ENCODE assay signal across 12 cellular contexts in the genomic region with DNA sequence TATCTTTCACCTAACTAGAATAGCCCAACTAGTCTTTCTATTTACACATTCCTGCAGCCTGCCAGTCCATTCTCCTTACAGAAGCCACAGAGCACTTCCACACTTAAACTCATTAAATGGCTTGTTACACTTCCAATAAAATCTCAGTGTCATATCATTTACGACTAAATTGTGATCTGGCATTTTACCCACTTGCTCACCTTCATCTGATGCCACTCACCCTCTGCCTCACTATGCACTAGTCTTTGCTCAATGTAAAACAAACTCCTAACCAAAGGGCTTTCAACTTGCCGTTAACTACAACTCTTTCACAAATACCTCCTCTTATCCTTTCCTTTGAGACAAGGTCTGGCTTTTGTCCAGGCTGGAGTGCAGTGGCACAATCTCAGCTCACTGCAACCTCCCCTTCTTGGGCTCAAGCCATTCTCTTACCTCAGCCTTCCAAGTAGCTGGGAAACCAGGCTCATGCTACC. TPM values are rescaled to one million over a fixed set of nuclear protein-coding genes. Genes with fewer than 3 reads are reported as not detected.
DNase-seq lines count a peak whose midpoint lies in the region; ATAC-seq and TF ChIP-seq lines count a peak whose summit lies in the region.
"Had no signal": no experiment of that assay in that cellular context is flagged by ENCODE, and none has a peak within 500 bp of the region (broad histone marks: within the 10 kb centered on the region; RNA-seq: fewer than 3 reads in every experiment).

No MANE protein-coding gene starts in this region.

- DNase-seq in MCF 10A (ENCODE audit: unreplicated experiment) (peak; percentile 52), breast epithelium (ENCODE audit: low spot score in 2 of 2) (no peak), cardiac fibroblast (ENCODE audit: low read depth in 2 of 2) (peak; percentile 72 to 92), left lung (peak in 1 of 2 donors; percentile 49), upper lobe of left lung (peak in 1 of 2 donors; percentile 76)
- DNase-seq: activated CD4-positive, CD25-positive, alpha-beta regulatory T cell treated with anti-CD3 and anti-CD28 coated beads, Interleukin-2, amount 50 U/mL, for 72 hours; activated gamma-delta T cell; NCI-H2081 treated with DMSO at 0.1 percent for 48 hours had no signal

- H3K4me3 ChIP-seq in breast epithelium, result no peak overlapping the region
- no peak overlapping the region for H3K4me3 ChIP-seq in cardiac fibroblast (replicated peaks in 1 of 2; ENCODE audit: low read depth in 2 of 2, low read length in 2 of 2)
- no peak overlapping the region for H3K4me3 ChIP-seq in left lung
- no peak overlapping the region for H3K4me3 ChIP-seq in upper lobe of left lung

- no TSS peak for BruUV-seq in MCF 10A (replicated peaks; lab: Mats Ljungman, UMichigan)

- TF ChIP-seq CTCF in MCF 10A (IDR thresholded peaks at IDR 0.05; ENCODE audit: unreplicated experiment) (no peak), breast epithelium (IDR thresholded peaks at IDR 0.05) (no peak), cardiac fibroblast (IDR thresholded peaks at IDR 0.05; ENCODE audit: low read depth, low read length) (no peak), left lung (IDR thresholded peaks at IDR 0.05) (no peak), upper lobe of left lung (IDR thresholded peaks at IDR 0.05) (no peak)

- no peak overlapping the region for H3K4me3 Mint-ChIP-seq in MCF 10A (ENCODE audit: unreplicated experiment)
- H3K4me3 Mint-ChIP-seq: neural crest cell had no signal

- H3K4me1 ChIP-seq in breast epithelium (no peaks in the 10 kb centered on the region), left lung (peaks cover 0 to 4% of the 10 kb centered on the region in 2 donors), upper lobe of left lung (peaks cover 0 to 7% (median 5%) of the 10 kb centered on the region in 4 donors)

- POLR2A ChIA-PET in MCF 10A (lab: Yijun Ruan, JAX), result no interaction called here

- no peaks in the 10 kb centered on the region for H3K27me3 Mint-ChIP-seq in MCF 10A (ENCODE audit: insufficient read depth, unreplicated experiment)

- H3K27ac ChIP-seq in breast epithelium (no peak overlapping the region), left lung (no peak overlapping the region), upper lobe of left lung (no peak overlapping the region)

- TF ChIP-seq POLR2A in breast epithelium (IDR thresholded peaks at IDR 0.05), result no peak
- TF ChIP-seq POLR2A in upper lobe of left lung (IDR thresholded peaks at IDR 0.05), result no peak

- ATAC-seq in left lung (peak; percentile 87), upper lobe of left lung (ENCODE audit: low FRiP score in 2 of 2) (peak; percentile 40 to 46), GM21717 (IDR thresholded peaks at IDR 0.05; ENCODE audit: unreplicated experiment) (no peak), HG02885 (IDR thresholded peaks at IDR 0.05; ENCODE audit: poor library complexity, unreplicated experiment) (no peak), GM21786 (IDR thresholded peaks at IDR 0.05; ENCODE audit: unreplicated experiment) (no peak)

- H3K36me3 ChIP-seq in breast epithelium, result no peaks in the 10 kb centered on the region
- H3K36me3 ChIP-seq in left lung, result peaks cover 0 to 13% of the 10 kb centered on the region in 2 donors
- peaks cover 0 to 10% (median 3%) of the 10 kb centered on the region in 4 donors for H3K36me3 ChIP-seq in upper lobe of left lung

- TF ChIP-seq EP300 in upper lobe of left lung (IDR thresholded peaks at IDR 0.05), result no peak

- H3K27ac Mint-ChIP-seq in MCF 10A (ENCODE audit: low read depth, unreplicated experiment), result no peak overlapping the region

- 52 to 53% methylated on average over 2 of the region's 2 CpGs for WGBS in upper lobe of left lung, 2 donors

- H3K9me3 ChIP-seq in breast epithelium (no peaks in the 10 kb centered on the region), left lung (no peaks in the 10 kb centered on the region), upper lobe of left lung (no peaks in the 10 kb centered on the region)

- H3K27me3 ChIP-seq in breast epithelium, result no peaks in the 10 kb centered on the region
- H3K27me3 ChIP-seq in left lung, result no peaks in the 10 kb centered on the region
- H3K27me3 ChIP-seq in upper lobe of left lung, result no peaks in the 10 kb centered on the region

- intact Hi-C loops in MCF 10A (cut with micrococcal nuclease), result no loop called here
- intact Hi-C loops in breast epithelium (cut with DNase I; ENCODE audit: low total_unique reads), result no loop called here
- intact Hi-C loops in left lung (cut with DNase I), result no loop called here

- peaks cover 6% of the 10 kb centered on the region for H3K36me3 Mint-ChIP-seq in MCF 10A (ENCODE audit: insufficient read depth, unreplicated experiment)

- CTCF ChIA-PET in MCF 10A (lab: Yijun Ruan, JAX), result interaction anchor here (0.9 to 1.2 kb wide), 2 partner anchors 16 to 90 kb away, joined by 3 to 6 read pairs; no protein-coding TSS in a partner anchor

- peaks cover 17% of the 10 kb centered on the region for H3K4me1 Mint-ChIP-seq in MCF 10A (ENCODE audit: insufficient read depth, unreplicated experiment)

- H3K9me3 Mint-ChIP-seq in MCF 10A (ENCODE audit: unreplicated experiment), result no peaks in the 10 kb centered on the region
- H3K9me3 Mint-ChIP-seq: neural crest cell had no signal

RNA-seq across cellular contexts. Expression of a gene that starts 24.1 kb away (rescaled TPM):
- 37.2 and 49.6 TPM in 2 replicates for total RNA-seq in MCF 10A (2022)
- 10 to 100 TPM; 32.1 to 43.2 (median 39.4) TPM for total RNA-seq in breast epithelium
- 10 to 100 TPM; 27.6 to 33.4 TPM for total RNA-seq in left lung
- total RNA-seq in upper lobe of left lung, result 10 to 100 TPM; 11.7 to 44.0 (median 29.8) TPM

Comparison
In these comparisons a context has a peak if more than half of its experiments do, and no peak if none do; other contexts are left out.
1. DNase-seq: peak in MCF 10A (single experiment) and cardiac fibroblast (2 of 2); none in breast epithelium (0 of 2).
2. ATAC-seq: peak in left lung (single experiment) and upper lobe of left lung (2 of 2); none in GM21717 (single experiment), HG02885 (single experiment) and GM21786 (single experiment).